In the genomic region with DNA sequence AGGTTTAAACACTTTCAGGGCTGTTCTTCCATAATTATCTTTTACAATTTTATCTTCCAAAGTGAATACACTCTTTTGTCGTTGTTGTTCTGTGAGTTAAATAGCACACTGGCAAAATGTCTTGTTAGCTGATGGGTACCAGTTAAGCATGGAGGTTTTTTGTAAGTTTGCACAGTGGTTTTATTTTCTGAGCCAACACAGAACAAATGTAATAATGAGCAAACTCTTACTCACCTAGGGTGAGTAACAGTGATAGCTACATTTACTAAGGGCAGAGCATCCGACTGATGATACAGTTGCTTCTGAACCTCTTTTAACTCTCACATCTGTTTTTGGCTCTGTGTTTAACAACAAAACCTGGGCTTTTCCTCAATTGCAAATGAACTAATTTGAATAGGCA, we compare ENCODE assay signal across 26 cellular contexts.
"Had no signal": no experiment of that assay in that cellular context is flagged by ENCODE, and none has a peak within 500 bp of the region (broad histone marks: within the 10 kb centered on the region; RNA-seq: fewer than 3 reads in every experiment).

No MANE protein-coding gene starts in this region.

- H3K4me1 ChIP-seq: adrenal gland, gastroesophageal sphincter, stomach, thyroid gland, upper lobe of left lung, vagina had no signal

- H3K27me3 ChIP-seq: adrenal gland, gastroesophageal sphincter, hepatocyte, stomach, thyroid gland, upper lobe of left lung, vagina had no signal

- H3K27ac ChIP-seq: adrenal gland, gastroesophageal sphincter, hepatocyte, stomach, thyroid gland, upper lobe of left lung, vagina, WERI-Rb-1 had no signal

- H2AFZ ChIP-seq: hepatocyte had no signal

- H3K79me2 ChIP-seq: hepatocyte had no signal

- H3K4me3 ChIP-seq: adrenal gland, gastroesophageal sphincter, hepatocyte, mucosa of descending colon, stomach, thyroid gland, upper lobe of left lung, vagina had no signal

- H3K9me3 ChIP-seq: adrenal gland, gastroesophageal sphincter, mucosa of descending colon, stomach, thyroid gland, upper lobe of left lung, vagina had no signal

- DNase-seq: activated CD4-positive, alpha-beta memory T cell treated with anti-CD3 and anti-CD28 coated beads for 36 hours; activated CD4-positive, alpha-beta T cell treated with anti-CD3 and anti-CD28 coated beads, Interleukin-2, amount 10 ng/mL, durations not matched to agents 24 days and 14 days; activated CD8-positive, alpha-beta memory T cell treated with anti-CD3 and anti-CD28 coated beads, Interleukin-2, amount 50 U/mL, for 4 hours; activated effector memory CD4-positive, alpha-beta T cell treated with anti-CD3 and anti-CD28 coated beads, Interleukin-2, amount 50 U/mL, for 16 hours; activated naive CD4-positive, alpha-beta T cell treated with anti-CD3 and anti-CD28 coated beads for 36 hours; activated naive CD8-positive, alpha-beta T cell treated with anti-CD3 and anti-CD28 coated beads for 36 hours; activated T-cell treated with anti-CD3 and anti-CD28 coated beads, Interleukin-2, amount 50 U/mL, for 1 hour; adrenal gland; aorta; left cardiac atrium; left ventricle myocardium superior; mucosa of descending colon; small intestine; stimulated activated CD4-positive, alpha-beta T cell treated with anti-CD3 and anti-CD28 coated beads, Interleukin-2, amount 100 ng/mL, for 24 hours; stimulated activated naive B cell treated with anti-CD40 and anti-IgM and Interleukin-4, amounts not matched to agents 10 μg/mL and 1 μg/mL and 100 μg/mL, for 72 hours; stomach; T-helper 9 cell; thyroid gland; upper lobe of left lung; WERI-Rb-1 had no signal

- H3K36me3 ChIP-seq: adrenal gland, gastroesophageal sphincter, stomach, thyroid gland, upper lobe of left lung, vagina, WERI-Rb-1 had no signal

- ATAC-seq: activated CD4-positive, CD25-positive, alpha-beta regulatory T cell treated with anti-CD3 and anti-CD28 coated beads, Interleukin-2, amount 50 U/mL, for 24 hours; gastroesophageal sphincter; left cardiac atrium; left ventricle myocardium superior; mucosa of descending colon; natural killer cell treated with Interleukin-12 subunit alpha and Interleukin-12 subunit beta and Interleukin-15 and Interleukin-18, amount 100 ng/mL, for 72 hours; sciatic nerve; stimulated activated naive B cell treated with anti-CD40 and anti-IgM and Interleukin-4, amounts not matched to agents 10 μg/mL and 1 μg/mL and 100 μg/mL, for 72 hours had no signal

- H3K4me2 ChIP-seq: hepatocyte had no signal
